30 cellular contexts compared by ENCODE assay signal in genomic region chr2:15956751-15957736, GRCh38. TPM values are rescaled to one million over a fixed set of nuclear protein-coding genes. Genes with fewer than 3 reads are reported as not detected.
"Had no signal": no experiment of that assay in that cellular context is flagged by ENCODE, and none has a peak within 500 bp of the region (broad histone marks: within the 10 kb centered on the region; RNA-seq: fewer than 3 reads in every experiment).

No MANE protein-coding gene starts in this region.

- H3K36me3 ChIP-seq: colonic mucosa, gastroesophageal sphincter, lower lobe of right lung, neutrophil, right lobe of liver, upper lobe of left lung, vagina had no signal

- H3K9me3 ChIP-seq: body of pancreas, colonic mucosa, gastroesophageal sphincter, lower lobe of right lung, neutrophil, right lobe of liver, upper lobe of left lung, vagina had no signal

- H3K4me3 Mint-ChIP-seq: activated B cell treated with CpG ODN at 0.5 μM for 24 hours; activated T-cell treated with anti-CD3 and anti-CD28 coated beads, Interleukin-2, amount 50 U/mL, for 72 hours; immature natural killer cell; naive B cell; nephron progenitor cell; stimulated activated naive CD8-positive, alpha-beta T cell treated with anti-CD3 and anti-CD28 coated beads, Interleukin-15, Interleukin-2, amounts not matched to agents 100 ng/mL and 50 ng/mL, for 24 hours had no signal

- H3K4me1 Mint-ChIP-seq: activated B cell treated with CpG ODN at 0.5 μM for 24 hours, immature natural killer cell, naive B cell had no signal

- H3K27me3 ChIP-seq: body of pancreas, colonic mucosa, dorsolateral prefrontal cortex, gastroesophageal sphincter, hepatocyte, neutrophil, right lobe of liver, upper lobe of left lung, vagina had no signal

- H3K9me3 Mint-ChIP-seq: activated naive CD4-positive, alpha-beta T cell treated with anti-CD3 and anti-CD28 coated beads, Interleukin-2, amount 50 U/mL, for 72 hours; activated T-cell treated with anti-CD3 and anti-CD28 coated beads, Interleukin-2, amount 50 U/mL, for 72 hours; stimulated activated naive CD8-positive, alpha-beta T cell treated with anti-CD3 and anti-CD28 coated beads, Interleukin-15, Interleukin-2, amounts not matched to agents 100 ng/mL and 50 ng/mL, for 24 hours had no signal

- ATAC-seq: activated T-cell treated with anti-CD3 and anti-CD28 coated beads, Interleukin-2, amount 50 U/mL, for 72 hours; body of pancreas; gastroesophageal sphincter; lower lobe of right lung; right lobe of liver had no signal

- H3K27ac ChIP-seq: body of pancreas, colonic mucosa, dorsolateral prefrontal cortex, gastroesophageal sphincter, hepatocyte, lower lobe of right lung, neutrophil, right lobe of liver, skin epidermis, upper lobe of left lung, vagina had no signal

- H3K4me3 ChIP-seq: body of pancreas, colonic mucosa, dorsolateral prefrontal cortex, gastroesophageal sphincter, hepatocyte, lower lobe of right lung, right lobe of liver, skin epidermis, upper lobe of left lung, vagina had no signal

- DNase-seq: activated B cell treated with CpG ODN at 0.5 μM for 24 hours; activated naive CD4-positive, alpha-beta T cell; activated T-cell treated with anti-CD3 and anti-CD28 coated beads for 4 hours; activated T-cell treated with anti-CD3 and anti-CD28 coated beads, Interleukin-2, amount 50 U/mL, for 72 hours; body of pancreas; cerebellar nuclear complex; colonic mucosa; dorsolateral prefrontal cortex; effector memory CD4-positive, alpha-beta T cell; erythroblast; immature natural killer cell; kidney; lower lobe of right lung; naive B cell; nephron progenitor cell; right lobe of liver; stimulated activated CD4-positive, alpha-beta T cell treated with anti-CD3 and anti-CD28 coated beads, Interleukin-12 subunit alpha, Interleukin-12 subunit beta, amount 100 ng/mL, for 4 hours; stimulated activated CD4-positive, alpha-beta T cell treated with anti-CD3 and anti-CD28 coated beads, Interleukin-4, amount 100 ng/mL, for 1 hour; substantia nigra; T-helper 2 cell; upper lobe of left lung had no signal

- H3K27ac Mint-ChIP-seq: activated B cell treated with CpG ODN at 0.5 μM for 24 hours; activated naive CD4-positive, alpha-beta T cell treated with anti-CD3 and anti-CD28 coated beads, Interleukin-2, amount 50 U/mL, for 72 hours; activated T-cell treated with anti-CD3 and anti-CD28 coated beads, Interleukin-2, amount 50 U/mL, for 72 hours; immature natural killer cell; naive B cell; nephron progenitor cell; progenitor cell of endocrine pancreas; stimulated activated naive CD8-positive, alpha-beta T cell treated with anti-CD3 and anti-CD28 coated beads, Interleukin-15, Interleukin-2, amounts not matched to agents 100 ng/mL and 50 ng/mL, for 24 hours had no signal

- H3K4me1 ChIP-seq: body of pancreas, colonic mucosa, gastroesophageal sphincter, lower lobe of right lung, right lobe of liver, upper lobe of left lung, vagina had no signal

RNA-seq across cellular contexts. Expression of gene MYCN, which starts 16.7 kb away (rescaled TPM):
- total RNA-seq: activated B cell treated with CpG ODN at 0.5 μM for 24 hours; activated naive CD4-positive, alpha-beta T cell treated with anti-CD3 and anti-CD28 coated beads, Interleukin-2, amount 50 U/mL, for 72 hours; body of pancreas; renal cortical epithelial cell had no signal
